Comparison of ENCODE assay signal across 27 cellular contexts in genomic region chr6:45231660-45232059, GRCh38.
"Had no signal": no experiment of that assay in that cellular context is flagged by ENCODE, and none has a peak within 500 bp of the region (broad histone marks: within the 10 kb centered on the region; RNA-seq: fewer than 3 reads in every experiment).

No MANE protein-coding gene starts in this region.

- H3K4me3 ChIP-seq: stomach, suprapubic skin, testis, thoracic aorta, thyroid gland, tibial artery, tibial nerve, transverse colon, upper lobe of left lung, upper lobe of right lung, uterus, vagina had no signal

- FAIRE-seq: urothelium cell line had no signal

- H3K36me3 ChIP-seq: stomach, suprapubic skin, thoracic aorta, thyroid gland, transverse colon, upper lobe of left lung, upper lobe of right lung, vagina had no signal

- ATAC-seq: stimulated activated effector memory CD8-positive, alpha-beta T cell treated with anti-CD3 and anti-CD28 coated beads, Interleukin-12 subunit alpha, Interleukin-12 subunit beta, amount 100 ng/mL, for 72 hours; stimulated activated memory B cell treated with anti-CD40 and anti-IgM and Interleukin-4, amounts not matched to agents 10 μg/mL and 1 μg/mL and 100 μg/mL, for 72 hours; stimulated activated naive B cell treated with anti-CD40 and anti-IgM and Interleukin-4, amounts not matched to agents 10 μg/mL and 1 μg/mL and 100 μg/mL, for 72 hours; stimulated activated naive CD8-positive, alpha-beta T cell treated with anti-CD3 and anti-CD28 coated beads, Interleukin-15, amount 100 ng/mL, for 72 hours; stimulated activated naive CD8-positive, alpha-beta T cell treated with anti-CD3 and anti-CD28 coated beads, Interleukin-15, Interleukin-2, amounts not matched to agents 100 U/mL and 50 U/mL, for 24 hours had no signal

- H3K4me1 ChIP-seq: stomach, suprapubic skin, testis, thyroid gland, tibial artery, tibial nerve, transverse colon, upper lobe of left lung, upper lobe of right lung, uterus, vagina had no signal

- H3K9me3 ChIP-seq: testis, thyroid gland, upper lobe of right lung had no signal

- H3K27ac ChIP-seq: stomach, suprapubic skin, testis, thoracic aorta, thyroid gland, tibial artery, tibial nerve, transverse colon, upper lobe of left lung, upper lobe of right lung, uterus, vagina had no signal

- DNase-seq: stimulated activated CD4-positive, alpha-beta T cell treated with anti-CD3 and anti-CD28 coated beads, Interleukin-2, amount 100 ng/mL, for 48 hours; stimulated activated CD4-positive, alpha-beta T cell treated with anti-CD3 and anti-CD28 coated beads, Interleukin-4, amount 100 ng/mL, for 1 hour; stimulated activated CD4-positive, alpha-beta T cell treated with anti-CD3 and anti-CD28 coated beads, Interleukin-4, amount 100 ng/mL, for 24 hours; stimulated activated CD4-positive, alpha-beta T cell treated with anti-CD3 and anti-CD28 coated beads, Interleukin-4, amount 100 ng/mL, for 4 hours; stimulated activated CD8-positive, alpha-beta memory T cell treated with anti-CD3 and anti-CD28 coated beads, Interleukin-4, amount 100 ng/mL, for 48 hours; stimulated activated naive B cell treated with anti-CD40 and anti-IgM and Interleukin-4, amounts not matched to agents 10 μg/mL and 1 μg/mL and 100 μg/mL, for 72 hours; stimulated activated naive CD4-positive, alpha-beta T cell; stimulated activated naive CD4-positive, alpha-beta T cell treated with Interleukin-2 at 50 U/mL for 16 hours; stimulated activated naive CD8-positive, alpha-beta T cell treated with anti-CD3 and anti-CD28 coated beads, Interleukin-15, amount 100 ng/mL, for 72 hours; stimulated activated naive CD8-positive, alpha-beta T cell treated with anti-CD3 and anti-CD28 coated beads, Interleukin-15, Interleukin-2, amounts not matched to agents 100 U/mL and 50 U/mL, for 24 hours; stomach; substantia nigra; testis; thyroid gland; tibial artery; transverse colon; trophoblast cell; upper lobe of left lung; upper lobe of right lung; uterus had no signal

- H3K27me3 ChIP-seq: stomach, suprapubic skin, testis, thyroid gland, tibial artery, tibial nerve, transverse colon, upper lobe of left lung, upper lobe of right lung, uterus, vagina had no signal
